ENCODE assay signal across 11 cellular contexts in the genomic region with DNA sequence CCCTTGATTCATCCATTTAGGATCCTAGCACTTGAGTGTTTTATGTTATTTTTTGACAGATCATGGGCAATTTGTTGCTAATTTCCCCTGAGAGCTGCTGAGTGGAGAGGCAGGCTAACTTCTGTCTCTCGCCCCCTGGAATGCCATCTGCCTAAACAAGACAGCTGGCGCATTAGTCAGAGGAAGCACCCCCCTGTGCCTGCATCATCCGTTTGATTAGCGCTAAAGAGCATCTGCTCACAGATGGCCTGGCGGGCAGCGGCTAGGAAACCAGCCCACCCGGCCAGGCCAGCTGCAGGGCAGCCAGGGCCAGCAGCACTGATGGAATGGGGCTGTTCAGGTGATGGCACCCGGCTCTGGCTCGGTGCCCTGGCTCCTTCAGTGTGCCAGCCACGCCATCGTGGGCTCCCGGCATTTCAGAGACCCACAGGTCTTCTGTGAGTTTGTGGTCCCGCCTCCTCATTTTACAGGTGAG. TPM values are rescaled to one million over a fixed set of nuclear protein-coding genes. Genes with fewer than 3 reads are reported as not detected.
DNase-seq lines count a peak whose midpoint lies in the region; ATAC-seq, FAIRE-seq and TF ChIP-seq lines count a peak whose summit lies in the region.
"Had no signal": no experiment of that assay in that cellular context is flagged by ENCODE, and none has a peak within 500 bp of the region (broad histone marks: within the 10 kb centered on the region; RNA-seq: fewer than 3 reads in every experiment).

No MANE protein-coding gene starts in this region.

- no peaks in the 10 kb centered on the region for H3K9me3 ChIP-seq in WERI-Rb-1 (ENCODE audit: severe bottlenecking)

- TF ChIP-seq CTCF in D721Med (IDR thresholded peaks at IDR 0.05; ENCODE audit: insufficient read depth, missing control alignments) (no peak), WERI-Rb-1 (IDR thresholded peaks at IDR 0.05; ENCODE audit: low read depth, low read length) (no peak)

- DNase-seq in D721Med (ENCODE audit: insufficient read length, low spot score) = peak; percentile 97
- peak in 2 of 3 experiments; percentile 81 to 92 for DNase-seq in NCI-H1417 (lab: John Stamatoyannopoulos, UW)
- DNase-seq in WERI-Rb-1 = peak; percentile 95
- DNase-seq in lung microvascular endothelial cell (ENCODE audit: low read depth in 2 of 2) = peak; percentile 20 to 62
- DNase-seq in HuH-7.5 (ENCODE audit: low spot score) = no peak
- DNase-seq in CD1c-positive myeloid dendritic cell (ENCODE audit: extremely low spot score) = no peak
- DNase-seq: activated effector memory CD4-positive, alpha-beta T cell treated with anti-CD3 and anti-CD28 coated beads, Interleukin-2, amount 50 U/mL, for 16 hours; DND-41 had no signal

- H3K36me3 ChIP-seq in WERI-Rb-1 = no peaks in the 10 kb centered on the region

- H3K27ac ChIP-seq in WERI-Rb-1 = peak overlapping the region; percentile 15
- H3K27ac ChIP-seq: epithelial cell of prostate had no signal

- FAIRE-seq in D721Med (lab: Jason Lieb, UNC) = peak; percentile 61

- no peak overlapping the region for H3K4me3 ChIP-seq in WERI-Rb-1 (ENCODE audit: low read depth, low read length)

- ATAC-seq in HG03097 (IDR thresholded peaks at IDR 0.05; ENCODE audit: low FRiP score, unreplicated experiment) = no peak
- no peak for ATAC-seq in GM18873 (IDR thresholded peaks at IDR 0.05; ENCODE audit: low FRiP score, unreplicated experiment)

- H3K27me3 ChIP-seq in WERI-Rb-1 (ENCODE audit: insufficient read depth, low read depth, severe bottlenecking) = no peaks in the 10 kb centered on the region

RNA-seq across cellular contexts. Expression of gene ASS1, which starts 22.9 kb away (rescaled TPM):
- total RNA-seq in lung microvascular endothelial cell = 3.4 and 4.8 TPM in 2 replicates

Comparison
In these comparisons a context has a peak if more than half of its experiments do, and no peak if none do; other contexts are left out.
1. DNase-seq: peak in D721Med (single experiment), NCI-H1417 (2 of 3), WERI-Rb-1 (single experiment) and lung microvascular endothelial cell (2 of 2); none in HuH-7.5 (single experiment) and CD1c-positive myeloid dendritic cell (single experiment).